2 cellular contexts compared by ENCODE assay signal in genomic region chr10:123687758-123688157, GRCh38.
TF ChIP-seq lines count a peak whose summit lies in the region.

No MANE protein-coding gene starts in this region.

TF ChIP-seq in HEK293T, 16 proteins besides CTCF, POLR2A, EP300 and RAD21 (continued from another document):
- TF ChIP-seq HDGF (IDR thresholded peaks at IDR 0.05; ENCODE audit: borderline replicate concordance) (no peak), CTBP1 (IDR thresholded peaks at IDR 0.05; ENCODE audit: borderline replicate concordance) (no peak), FOXM1 (IDR thresholded peaks at IDR 0.05; ENCODE audit: borderline replicate concordance) (no peak), L3MBTL2 (conservative IDR thresholded peaks at IDR 0.05) (no peak), ZNF384 (IDR thresholded peaks at IDR 0.05) (no peak), SUZ12 (IDR thresholded peaks at IDR 0.05) (no peak), NFRKB (IDR thresholded peaks at IDR 0.05) (no peak)
TF ChIP-seq in HEK293T: peak in this region for 0.

TF ChIP-seq in GM12878, 131 proteins besides CTCF, POLR2A, EP300 and RAD21 (continued from another document):
- TF ChIP-seq TCF12 (IDR thresholded peaks at IDR 0.05; ENCODE audit: low read depth, low read length) (no peak), STAT3 (IDR thresholded peaks at IDR 0.05; ENCODE audit: low read depth, low read length) (no peak), ZBTB33 (IDR thresholded peaks at IDR 0.05) (no peak), MYC (IDR thresholded peaks at IDR 0.05; ENCODE audit: insufficient read depth, insufficient read length, insufficient replicate concordance, low read length, severe bottlenecking) (no peak), GATAD2B (conservative IDR thresholded peaks at IDR 0.05; ENCODE audit: low read depth) (no peak), CHD2 (IDR thresholded peaks at IDR 0.05; ENCODE audit: borderline replicate concordance, low read depth, low read length) (no peak), NRF1 (conservative IDR thresholded peaks at IDR 0.05; ENCODE audit: low read depth, low read length) (no peak), RFX5 (IDR thresholded peaks at IDR 0.05; ENCODE audit: low read depth, low read length) (no peak), TAF1 (IDR thresholded peaks at IDR 0.05; ENCODE audit: borderline replicate concordance, low read depth, low read length) (no peak), NFXL1 (IDR thresholded peaks at IDR 0.05; ENCODE audit: borderline replicate concordance) (no peak)
